ENCODE assay signal across 26 cellular contexts in genomic region chr5:11037080-11037479, GRCh38.
A peak's percentile ranks its signal among the peaks of the same experiment; 100 is the strongest.
DNase-seq lines count a peak whose midpoint lies in the region; ATAC-seq and TF ChIP-seq lines count a peak whose summit lies in the region.
"Had no signal": no experiment of that assay in that cellular context is flagged by ENCODE, and none has a peak within 500 bp of the region (broad histone marks: within the 10 kb centered on the region; RNA-seq: fewer than 3 reads in every experiment).

No MANE protein-coding gene starts in this region.

- peak; percentile 80 for DNase-seq in GM12865 (ENCODE audit: low read depth)
- DNase-seq in NOMO-1 treated with dmso at 0.1 percent for 144 hours (lab: John Stamatoyannopoulos, UW; ENCODE audit: unreplicated experiment) = no peak
- DNase-seq in GM13977 (ENCODE audit: low spot score) = no peak
- DNase-seq in sciatic nerve (ENCODE audit: low spot score) = no peak
- DNase-seq in lower leg skin (ENCODE audit: low spot score in 2 of 2) = no peak
- DNase-seq: 8988T; activated CD4-positive, alpha-beta T cell treated with anti-CD3 and anti-CD28 coated beads for 1 hour; activated CD8-positive, alpha-beta T cell treated with anti-CD3 and anti-CD28 coated beads for 36 hours; Calu3; DND-41; effector CD8-positive, alpha-beta T cell; Karpas-422; left ventricle myocardium superior; naive thymus-derived CD4-positive, alpha-beta T cell; NCI-H1436 treated with DMSO at 0.1 percent for 48 hours; NCI-H82; nucleus accumbens; OCI-M1; stimulated activated CD4-positive, alpha-beta T cell treated with anti-CD3 and anti-CD28 coated beads, Interleukin-15, amount 100 ng/mL, for 24 hours; stimulated activated naive CD4-positive, alpha-beta T cell had no signal

- no peak overlapping the region for H3K4me3 ChIP-seq in GM12865 (ENCODE audit: low read depth, low read length)
- H3K4me3 ChIP-seq in lower leg skin (ENCODE audit: low read depth, poor library complexity, severe bottlenecking) = no peak overlapping the region
- H3K4me3 ChIP-seq: HAP-1, SK-N-MC had no signal

- ATAC-seq in GM19035 (IDR thresholded peaks at IDR 0.05; ENCODE audit: unreplicated experiment) (peak; percentile 75), HG02610 (IDR thresholded peaks at IDR 0.05; ENCODE audit: unreplicated experiment) (peak; percentile 79), HG03432 (IDR thresholded peaks at IDR 0.05; ENCODE audit: unreplicated experiment) (peak; percentile 67), sciatic nerve (no peak)
- ATAC-seq: activated CD8-positive, alpha-beta T cell treated with anti-CD3 and anti-CD28 coated beads for 36 hours; activated naive CD4-positive, alpha-beta T cell treated with anti-CD3 and anti-CD28 coated beads, Interleukin-2, amount 50 U/mL, for 72 hours; left ventricle myocardium superior; naive thymus-derived CD4-positive, alpha-beta T cell had no signal

- no peak for TF ChIP-seq CTCF in GM12865 (IDR thresholded peaks at IDR 0.05; ENCODE audit: insufficient read depth, low read depth, low read length, missing control alignments)
- TF ChIP-seq CTCF in GM13977 (IDR thresholded peaks at IDR 0.05; ENCODE audit: extremely low read depth, insufficient read depth, missing control alignments) = no peak
- TF ChIP-seq CTCF in lower leg skin (IDR thresholded peaks at IDR 0.05) = no peak

- no peak for TF ChIP-seq POLR2A in lower leg skin (IDR thresholded peaks at IDR 0.05)

- WGBS in lower leg skin, 2 donors = 82 to 83% methylated on average over 6 of the region's 6 CpGs

- in situ Hi-C loops in GM13977 (cut with MboI; ENCODE audit: low pct_unique_long_range_greater_than_20kb, low sequenced_read_pairs, unreplicated experiment) = no loop called here

- intact Hi-C loops in sciatic nerve (cut with DNase I) (no loop called here), lower leg skin (cut with DNase I; ENCODE audit: low total_unique reads) (no loop called here)
